ENCODE assay signal across 18 cellular contexts in genomic region chr2:7146151-7146550, GRCh38.
DNase-seq lines count a peak whose midpoint lies in the region; ATAC-seq and TF ChIP-seq lines count a peak whose summit lies in the region.
"Had no signal": no experiment of that assay in that cellular context is flagged by ENCODE, and none has a peak within 500 bp of the region (broad histone marks: within the 10 kb centered on the region; RNA-seq: fewer than 3 reads in every experiment).

No MANE protein-coding gene starts in this region.

- DNase-seq in COLO829 (ENCODE audit: low spot score) (peak; percentile 51), WTC11 (ENCODE audit: low spot score) (no peak), globus pallidus (ENCODE audit: low spot score) (peak; percentile 5), neuronal stem cell (ENCODE audit: low spot score) (no peak), type B pancreatic cell (ENCODE audit: extremely low spot score, unreplicated experiment) (no peak), NCI-H1930 (lab: John Stamatoyannopoulos, UW) (no peak), kidney tubule cell (ENCODE audit: low spot score) (no peak)
- no peak for DNase-seq in effector CD8-positive, alpha-beta T cell (lab: John Stamatoyannopoulos, UW)
- DNase-seq: 8988T; ACHN; Calu3; CD4-positive, CD25-positive, alpha-beta regulatory T cell; DMS 273 treated with DMSO at 0.1 percent for 48 hours; DMS79; H7 had no signal

- no peak overlapping the region for H2BK15ac ChIP-seq in neuronal stem cell (ENCODE audit: low read length)

- peaks cover 19% of the 10 kb centered on the region for H3K4me1 Mint-ChIP-seq in WTC11
- no peaks in the 10 kb centered on the region for H3K4me1 Mint-ChIP-seq in type B pancreatic cell (ENCODE audit: unreplicated experiment)
- H3K4me1 Mint-ChIP-seq: CD4-positive, CD25-positive, alpha-beta regulatory T cell had no signal

- TF ChIP-seq CTCF in WTC11 (IDR thresholded peaks at IDR 0.05) (no peak), type B pancreatic cell (conservative IDR thresholded peaks at IDR 0.05) (no peak)

- H3K9me3 Mint-ChIP-seq in WTC11 (peaks cover 36% of the 10 kb centered on the region), type B pancreatic cell (peaks cover 5% of the 10 kb centered on the region)

- H3K4me1 ChIP-seq in neuronal stem cell (ENCODE audit: control insufficient read depth in 2 of 2, insufficient read depth in 1 of 2, low read depth in 1 of 2, low read length in 2 of 2), result peaks cover 2 to 3% of the 10 kb centered on the region in 2 donors
- H3K4me1 ChIP-seq: BLaER1 treated with 17β-estradiol and CSF1 and Interleukin-3, amounts not matched to agents 10 nM and 100 nM had no signal

- H3K27ac Mint-ChIP-seq in WTC11 (0 out of 2 replicates have a peak overlapping the region, but pooled peaks have one; percentile 38), type B pancreatic cell (no peak overlapping the region)
- H3K27ac Mint-ChIP-seq: CD4-positive, CD25-positive, alpha-beta regulatory T cell; GM23338 had no signal

- H3K23ac ChIP-seq in neuronal stem cell (ENCODE audit: low read depth, low read length, poor library complexity), result no peak overlapping the region

- H4K8ac ChIP-seq in neuronal stem cell (ENCODE audit: low read depth, low read length), result no peak overlapping the region

- H3K79me1 ChIP-seq in neuronal stem cell (ENCODE audit: low read depth, low read length), result no peaks in the 10 kb centered on the region

- no peaks in the 10 kb centered on the region for H3K36me3 ChIP-seq in neuronal stem cell (replicated peaks in 1 of 2; ENCODE audit: control insufficient read depth in 2 of 2, insufficient read depth in 2 of 2, low read length in 2 of 2)
- H3K36me3 ChIP-seq: BLaER1 treated with 17β-estradiol and CSF1 and Interleukin-3, amounts not matched to agents 10 nM and 100 nM had no signal

- no peak overlapping the region for H2BK12ac ChIP-seq in neuronal stem cell (ENCODE audit: low read length)

- CTCF ChIA-PET in WTC11 (lab: Charles Lee), result no interaction called here

- no peak overlapping the region for H2AK5ac ChIP-seq in neuronal stem cell (ENCODE audit: low read depth, low read length)

- H3K27me3 ChIP-seq in neuronal stem cell (ENCODE audit: control insufficient read depth in 3 of 3, insufficient read depth in 3 of 3, low read depth in 1 of 3, low read length in 3 of 3), result no peaks in the 10 kb centered on the region
- H3K27me3 ChIP-seq: BLaER1 treated with 17β-estradiol and CSF1 and Interleukin-3, amounts not matched to agents 10 nM and 100 nM had no signal

- no peak overlapping the region for H3K18ac ChIP-seq in neuronal stem cell (ENCODE audit: low read length)

- H3K27me3 Mint-ChIP-seq in WTC11 (ENCODE audit: low read depth), result no peaks in the 10 kb centered on the region
- no peaks in the 10 kb centered on the region for H3K27me3 Mint-ChIP-seq in type B pancreatic cell
- H3K27me3 Mint-ChIP-seq: CD4-positive, CD25-positive, alpha-beta regulatory T cell had no signal

- peak overlapping the region; percentile 40 for H3K27ac ChIP-seq in neuronal stem cell (replicated peaks; ENCODE audit: low read length)
- H3K27ac ChIP-seq: BLaER1 treated with 17β-estradiol and CSF1 and Interleukin-3, amounts not matched to agents 10 nM and 100 nM had no signal

- H3K14ac ChIP-seq in neuronal stem cell (ENCODE audit: low read length), result no peak overlapping the region

- peaks cover 4% of the 10 kb centered on the region; the same call in 1 of the 2 replicates for H3K36me3 Mint-ChIP-seq in WTC11
- no peaks in the 10 kb centered on the region for H3K36me3 Mint-ChIP-seq in type B pancreatic cell

- H3K4me3 Mint-ChIP-seq in WTC11 (no peak overlapping the region), type B pancreatic cell (no peak overlapping the region)
- H3K4me3 Mint-ChIP-seq: CD4-positive, CD25-positive, alpha-beta regulatory T cell; GM23338 had no signal

- H4K91ac ChIP-seq in neuronal stem cell (ENCODE audit: low read depth, low read length, poor library complexity), result no peak overlapping the region

- H2AFZ ChIP-seq in neuronal stem cell (ENCODE audit: low read length), result no peak overlapping the region
- H2AFZ ChIP-seq: GM23338 had no signal

- no peak overlapping the region for H3K4me2 ChIP-seq in neuronal stem cell (ENCODE audit: insufficient read depth, low read length, poor library complexity, severe bottlenecking)
- H3K4me2 ChIP-seq: BLaER1 treated with 17β-estradiol and CSF1 and Interleukin-3, amounts not matched to agents 10 nM and 100 nM had no signal

- no peak overlapping the region for H2BK5ac ChIP-seq in neuronal stem cell (ENCODE audit: low read length)

- ATAC-seq in WTC11, result peak; percentile 34; the same call in 1 of the 2 replicates
- ATAC-seq: GM12878 had no signal

- H3K4ac ChIP-seq in neuronal stem cell (ENCODE audit: low read length), result no peak overlapping the region

- H3K9me3 ChIP-seq in neuronal stem cell (replicated peaks in 1 of 2; ENCODE audit: control insufficient read depth in 2 of 2, insufficient read depth in 1 of 2, low read depth in 1 of 2, low read length in 2 of 2), result peaks cover 2 to 10% of the 10 kb centered on the region in 2 donors

- no peak overlapping the region for H2BK120ac ChIP-seq in neuronal stem cell (ENCODE audit: low read depth, low read length)

- no peak overlapping the region for H3K4me3 ChIP-seq in neuronal stem cell (ENCODE audit: low read length in 2 of 2)
- H3K4me3 ChIP-seq: BLaER1 treated with 17β-estradiol and CSF1 and Interleukin-3, amounts not matched to agents 10 nM and 100 nM; GM12878; GM23338 had no signal

- POLR2A ChIA-PET in WTC11 (lab: Charles Lee), result no interaction called here

- H3K9ac ChIP-seq in neuronal stem cell (ENCODE audit: low read depth, low read length, poor library complexity), result no peak overlapping the region
- H3K9ac ChIP-seq: BLaER1 treated with 17β-estradiol and CSF1 and Interleukin-3, amounts not matched to agents 10 nM and 100 nM had no signal

TF ChIP-seq in WTC11, 78 proteins besides CTCF, POLR2A, EP300 and RAD21 (continues in another document):
- TF ChIP-seq ZNF138 (CRISPR knock-in tag; conservative IDR thresholded peaks at IDR 0.05), result no peak
- no peak for TF ChIP-seq FOXP4 (CRISPR knock-in tag; IDR thresholded peaks at IDR 0.05)
- TF ChIP-seq, protein P1, sequence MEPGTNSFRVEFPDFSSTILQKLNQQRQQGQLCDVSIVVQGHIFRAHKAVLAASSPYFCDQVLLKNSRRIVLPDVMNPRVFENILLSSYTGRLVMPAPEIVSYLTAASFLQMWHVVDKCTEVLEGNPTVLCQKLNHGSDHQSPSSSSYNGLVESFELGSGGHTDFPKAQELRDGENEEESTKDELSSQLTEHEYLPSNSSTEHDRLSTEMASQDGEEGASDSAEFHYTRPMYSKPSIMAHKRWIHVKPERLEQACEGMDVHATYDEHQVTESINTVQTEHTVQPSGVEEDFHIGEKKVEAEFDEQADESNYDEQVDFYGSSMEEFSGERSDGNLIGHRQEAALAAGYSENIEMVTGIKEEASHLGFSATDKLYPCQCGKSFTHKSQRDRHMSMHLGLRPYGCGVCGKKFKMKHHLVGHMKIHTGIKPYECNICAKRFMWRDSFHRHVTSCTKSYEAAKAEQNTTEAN (CRISPR knock-in tag; IDR thresholded peaks at IDR 0.05), result no peak
- no peak for TF ChIP-seq ZNF263 (CRISPR knock-in tag; IDR thresholded peaks at IDR 0.05; ENCODE audit: low read depth)
- TF ChIP-seq ZNF396 (CRISPR knock-in tag; IDR thresholded peaks at IDR 0.05; ENCODE audit: borderline replicate concordance), result no peak
- TF ChIP-seq, protein P2, sequence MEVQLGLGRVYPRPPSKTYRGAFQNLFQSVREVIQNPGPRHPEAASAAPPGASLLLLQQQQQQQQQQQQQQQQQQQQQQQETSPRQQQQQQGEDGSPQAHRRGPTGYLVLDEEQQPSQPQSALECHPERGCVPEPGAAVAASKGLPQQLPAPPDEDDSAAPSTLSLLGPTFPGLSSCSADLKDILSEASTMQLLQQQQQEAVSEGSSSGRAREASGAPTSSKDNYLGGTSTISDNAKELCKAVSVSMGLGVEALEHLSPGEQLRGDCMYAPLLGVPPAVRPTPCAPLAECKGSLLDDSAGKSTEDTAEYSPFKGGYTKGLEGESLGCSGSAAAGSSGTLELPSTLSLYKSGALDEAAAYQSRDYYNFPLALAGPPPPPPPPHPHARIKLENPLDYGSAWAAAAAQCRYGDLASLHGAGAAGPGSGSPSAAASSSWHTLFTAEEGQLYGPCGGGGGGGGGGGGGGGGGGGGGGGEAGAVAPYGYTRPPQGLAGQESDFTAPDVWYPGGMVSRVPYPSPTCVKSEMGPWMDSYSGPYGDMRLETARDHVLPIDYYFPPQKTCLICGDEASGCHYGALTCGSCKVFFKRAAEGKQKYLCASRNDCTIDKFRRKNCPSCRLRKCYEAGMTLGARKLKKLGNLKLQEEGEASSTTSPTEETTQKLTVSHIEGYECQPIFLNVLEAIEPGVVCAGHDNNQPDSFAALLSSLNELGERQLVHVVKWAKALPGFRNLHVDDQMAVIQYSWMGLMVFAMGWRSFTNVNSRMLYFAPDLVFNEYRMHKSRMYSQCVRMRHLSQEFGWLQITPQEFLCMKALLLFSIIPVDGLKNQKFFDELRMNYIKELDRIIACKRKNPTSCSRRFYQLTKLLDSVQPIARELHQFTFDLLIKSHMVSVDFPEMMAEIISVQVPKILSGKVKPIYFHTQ (CRISPR knock-in tag; IDR thresholded peaks at IDR 0.05), result no peak
- TF ChIP-seq TP53 (CRISPR knock-in tag; IDR thresholded peaks at IDR 0.05), result no peak
- TF ChIP-seq, protein P3, sequence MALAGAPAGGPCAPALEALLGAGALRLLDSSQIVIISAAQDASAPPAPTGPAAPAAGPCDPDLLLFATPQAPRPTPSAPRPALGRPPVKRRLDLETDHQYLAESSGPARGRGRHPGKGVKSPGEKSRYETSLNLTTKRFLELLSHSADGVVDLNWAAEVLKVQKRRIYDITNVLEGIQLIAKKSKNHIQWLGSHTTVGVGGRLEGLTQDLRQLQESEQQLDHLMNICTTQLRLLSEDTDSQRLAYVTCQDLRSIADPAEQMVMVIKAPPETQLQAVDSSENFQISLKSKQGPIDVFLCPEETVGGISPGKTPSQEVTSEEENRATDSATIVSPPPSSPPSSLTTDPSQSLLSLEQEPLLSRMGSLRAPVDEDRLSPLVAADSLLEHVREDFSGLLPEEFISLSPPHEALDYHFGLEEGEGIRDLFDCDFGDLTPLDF (CRISPR knock-in tag; IDR thresholded peaks at IDR 0.05), result no peak

Comparison
In these comparisons a context has a peak if more than half of its experiments do, and no peak if none do; other contexts are left out.
1. DNase-seq: peak in COLO829 (single experiment) and globus pallidus (single experiment); none in WTC11 (single experiment), neuronal stem cell (single experiment), type B pancreatic cell (single experiment), NCI-H1930 (0 of 2), effector CD8-positive, alpha-beta T cell (single experiment) and kidney tubule cell (single experiment).